Comparison of ENCODE assay signal across 29 cellular contexts in genomic region chr11:71971676-71972075, GRCh38.
"Had no signal": no experiment of that assay in that cellular context is flagged by ENCODE, and none has a peak within 500 bp of the region (broad histone marks: within the 10 kb centered on the region; RNA-seq: fewer than 3 reads in every experiment).

No MANE protein-coding gene starts in this region.

- H3K4me1 ChIP-seq: stomach, thyroid gland, upper lobe of left lung, vagina had no signal

- H3K4me3 Mint-ChIP-seq: activated CD4-positive, alpha-beta memory T cell treated with anti-CD3 and anti-CD28 coated beads for 36 hours; activated CD4-positive, alpha-beta T cell treated with anti-CD3 and anti-CD28 coated beads, Interleukin-2, amount 10 ng/mL, durations not matched to agents 24 days and 14 days; activated T-cell treated with anti-CD3 and anti-CD28 coated beads, Interleukin-2, amount 50 U/mL, for 24 hours; activated T-helper 17 cell treated with anti-CD3 and anti-CD28 coated beads, Interleukin-2, amount 50 U/mL, for 72 hours; memory B cell; naive thymus-derived CD8-positive, alpha-beta T cell; neural crest cell; stimulated activated naive B cell treated with anti-CD40 and anti-IgM and Interleukin-4, amounts not matched to agents 10 μg/mL and 1 μg/mL and 100 μg/mL, for 72 hours had no signal

- H3K4me2 ChIP-seq: hepatocyte had no signal

- H3K9ac ChIP-seq: parathyroid adenoma had no signal

- H2AFZ ChIP-seq: hepatocyte, parathyroid adenoma had no signal

- H3K36me3 ChIP-seq: vagina had no signal

- H3K27me3 Mint-ChIP-seq: activated CD4-positive, alpha-beta memory T cell treated with anti-CD3 and anti-CD28 coated beads for 36 hours; activated CD4-positive, alpha-beta T cell treated with anti-CD3 and anti-CD28 coated beads, Interleukin-2, amount 10 ng/mL, durations not matched to agents 24 days and 14 days; activated T-cell treated with anti-CD3 and anti-CD28 coated beads, Interleukin-2, amount 50 U/mL, for 24 hours; activated T-helper 17 cell treated with anti-CD3 and anti-CD28 coated beads, Interleukin-2, amount 50 U/mL, for 72 hours; memory B cell; naive thymus-derived CD8-positive, alpha-beta T cell; stimulated activated naive B cell treated with anti-CD40 and anti-IgM and Interleukin-4, amounts not matched to agents 10 μg/mL and 1 μg/mL and 100 μg/mL, for 72 hours had no signal

- H3K4me3 ChIP-seq: gastroesophageal sphincter, hepatocyte, stomach, thyroid gland, upper lobe of left lung, vagina had no signal

- H3K9me3 ChIP-seq: gastroesophageal sphincter, stomach, thyroid gland, upper lobe of left lung, vagina had no signal

- H3K27me3 ChIP-seq: brain microvascular endothelial cell, gastroesophageal sphincter, hepatocyte, stomach, thyroid gland, upper lobe of left lung, vagina had no signal

- DNase-seq: activated CD4-positive, alpha-beta memory T cell treated with anti-CD3 and anti-CD28 coated beads for 36 hours; activated CD4-positive, alpha-beta T cell treated with anti-CD3 and anti-CD28 coated beads, Interleukin-2, amount 10 ng/mL, durations not matched to agents 24 days and 14 days; activated CD8-positive, alpha-beta memory T cell treated with anti-CD3 and anti-CD28 coated beads, Interleukin-2, amount 50 U/mL, for 4 hours; activated gamma-delta T cell treated with Interleukin-2 at 50 U/mL for 16 hours; activated naive CD4-positive, alpha-beta T cell treated with anti-CD3 and anti-CD28 coated beads, Interleukin-2, amount 50 U/mL, for 16 hours; activated T-cell treated with anti-CD3 and anti-CD28 coated beads, Interleukin-2, amount 50 U/mL, for 24 hours; amniotic stem cell; brain microvascular endothelial cell; cortex of kidney; left colon; naive thymus-derived CD8-positive, alpha-beta T cell; occipital lobe; right cardiac atrium; stimulated activated CD4-positive, alpha-beta T cell treated with anti-CD3 and anti-CD28 coated beads, Interleukin-15, amount 100 ng/mL, for 24 hours; stimulated activated CD4-positive, alpha-beta T cell treated with anti-CD3 and anti-CD28 coated beads, Interleukin-2, amount 100 ng/mL, for 24 hours; stimulated activated naive B cell treated with anti-CD40 and anti-IgM and Interleukin-4, amounts not matched to agents 10 μg/mL and 1 μg/mL and 100 μg/mL, for 72 hours; stomach; thyroid gland; upper lobe of left lung had no signal

- ATAC-seq: activated T-helper 17 cell treated with anti-CD3 and anti-CD28 coated beads, Interleukin-2, amount 50 U/mL, for 72 hours; gastroesophageal sphincter; left colon; naive thymus-derived CD8-positive, alpha-beta T cell; right cardiac atrium; stimulated activated naive B cell treated with anti-CD40 and anti-IgM and Interleukin-4, amounts not matched to agents 10 μg/mL and 1 μg/mL and 100 μg/mL, for 72 hours had no signal

- H3K27ac ChIP-seq: brain microvascular endothelial cell, gastroesophageal sphincter, hepatocyte, parathyroid adenoma, stomach, thyroid gland, upper lobe of left lung, vagina, VCaP had no signal

- H3K27ac Mint-ChIP-seq: activated CD4-positive, alpha-beta memory T cell treated with anti-CD3 and anti-CD28 coated beads for 36 hours; activated CD4-positive, alpha-beta T cell treated with anti-CD3 and anti-CD28 coated beads, Interleukin-2, amount 10 ng/mL, durations not matched to agents 24 days and 14 days; activated T-cell treated with anti-CD3 and anti-CD28 coated beads, Interleukin-2, amount 50 U/mL, for 24 hours; activated T-helper 17 cell treated with anti-CD3 and anti-CD28 coated beads, Interleukin-2, amount 50 U/mL, for 72 hours; memory B cell; naive thymus-derived CD8-positive, alpha-beta T cell; stimulated activated naive B cell treated with anti-CD40 and anti-IgM and Interleukin-4, amounts not matched to agents 10 μg/mL and 1 μg/mL and 100 μg/mL, for 72 hours had no signal

- FAIRE-seq: astrocyte, keratinocyte had no signal

- H3K4me1 Mint-ChIP-seq: activated CD4-positive, alpha-beta T cell treated with anti-CD3 and anti-CD28 coated beads, Interleukin-2, amount 10 ng/mL, durations not matched to agents 24 days and 14 days; activated T-helper 17 cell treated with anti-CD3 and anti-CD28 coated beads, Interleukin-2, amount 50 U/mL, for 72 hours; naive thymus-derived CD8-positive, alpha-beta T cell; neural crest cell had no signal
